2 cellular contexts compared by ENCODE assay signal in genomic region chr7:123724725-123725381, GRCh38.
TF ChIP-seq lines count a peak whose summit lies in the region.

No MANE protein-coding gene starts in this region.

TF ChIP-seq in WTC11, 78 proteins besides CTCF, POLR2A, EP300 and RAD21 (continued from another document):
- TF ChIP-seq NR1H2 (CRISPR knock-in tag; IDR thresholded peaks at IDR 0.05) (no peak), ZNF532 (CRISPR knock-in tag; IDR thresholded peaks at IDR 0.05; ENCODE audit: borderline replicate concordance) (no peak), CREM (CRISPR knock-in tag; IDR thresholded peaks at IDR 0.05) (no peak), ATF6 (CRISPR knock-in tag; IDR thresholded peaks at IDR 0.05) (no peak), GTF2I (CRISPR knock-in tag; conservative IDR thresholded peaks at IDR 0.05) (no peak), FOXP4 (CRISPR knock-in tag; IDR thresholded peaks at IDR 0.05) (no peak), RORB (CRISPR knock-in tag; IDR thresholded peaks at IDR 0.05) (no peak)
- TF ChIP-seq, protein P1, sequence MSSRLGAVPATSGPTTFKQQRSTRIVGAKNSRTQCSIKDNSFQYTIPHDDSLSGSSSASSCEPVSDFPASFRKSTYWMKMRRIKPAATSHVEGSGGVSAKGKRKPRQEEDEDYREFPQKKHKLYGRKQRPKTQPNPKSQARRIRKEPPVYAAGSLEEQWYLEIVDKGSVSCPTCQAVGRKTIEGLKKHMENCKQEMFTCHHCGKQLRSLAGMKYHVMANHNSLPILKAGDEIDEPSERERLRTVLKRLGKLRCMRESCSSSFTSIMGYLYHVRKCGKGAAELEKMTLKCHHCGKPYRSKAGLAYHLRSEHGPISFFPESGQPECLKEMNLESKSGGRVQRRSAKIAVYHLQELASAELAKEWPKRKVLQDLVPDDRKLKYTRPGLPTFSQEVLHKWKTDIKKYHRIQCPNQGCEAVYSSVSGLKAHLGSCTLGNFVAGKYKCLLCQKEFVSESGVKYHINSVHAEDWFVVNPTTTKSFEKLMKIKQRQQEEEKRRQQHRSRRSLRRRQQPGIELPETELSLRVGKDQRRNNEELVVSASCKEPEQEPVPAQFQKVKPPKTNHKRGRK (CRISPR knock-in tag; IDR thresholded peaks at IDR 0.05; ENCODE audit: borderline replicate concordance) = no peak
- TF ChIP-seq, protein P2, sequence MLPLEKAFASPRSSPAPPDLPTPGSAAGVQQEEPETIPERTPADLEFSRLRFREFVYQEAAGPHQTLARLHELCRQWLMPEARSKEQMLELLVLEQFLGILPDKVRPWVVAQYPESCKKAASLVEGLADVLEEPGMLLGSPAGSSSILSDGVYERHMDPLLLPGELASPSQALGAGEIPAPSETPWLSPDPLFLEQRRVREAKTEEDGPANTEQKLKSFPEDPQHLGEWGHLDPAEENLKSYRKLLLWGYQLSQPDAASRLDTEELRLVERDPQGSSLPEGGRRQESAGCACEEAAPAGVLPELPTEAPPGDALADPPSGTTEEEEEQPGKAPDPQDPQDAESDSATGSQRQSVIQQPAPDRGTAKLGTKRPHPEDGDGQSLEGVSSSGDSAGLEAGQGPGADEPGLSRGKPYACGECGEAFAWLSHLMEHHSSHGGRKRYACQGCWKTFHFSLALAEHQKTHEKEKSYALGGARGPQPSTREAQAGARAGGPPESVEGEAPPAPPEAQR (CRISPR knock-in tag; IDR thresholded peaks at IDR 0.05) = no peak

TF ChIP-seq in HepG2, 621 proteins besides CTCF, POLR2A, EP300 and RAD21 (continued from another document):
- TF ChIP-seq, protein P3, sequence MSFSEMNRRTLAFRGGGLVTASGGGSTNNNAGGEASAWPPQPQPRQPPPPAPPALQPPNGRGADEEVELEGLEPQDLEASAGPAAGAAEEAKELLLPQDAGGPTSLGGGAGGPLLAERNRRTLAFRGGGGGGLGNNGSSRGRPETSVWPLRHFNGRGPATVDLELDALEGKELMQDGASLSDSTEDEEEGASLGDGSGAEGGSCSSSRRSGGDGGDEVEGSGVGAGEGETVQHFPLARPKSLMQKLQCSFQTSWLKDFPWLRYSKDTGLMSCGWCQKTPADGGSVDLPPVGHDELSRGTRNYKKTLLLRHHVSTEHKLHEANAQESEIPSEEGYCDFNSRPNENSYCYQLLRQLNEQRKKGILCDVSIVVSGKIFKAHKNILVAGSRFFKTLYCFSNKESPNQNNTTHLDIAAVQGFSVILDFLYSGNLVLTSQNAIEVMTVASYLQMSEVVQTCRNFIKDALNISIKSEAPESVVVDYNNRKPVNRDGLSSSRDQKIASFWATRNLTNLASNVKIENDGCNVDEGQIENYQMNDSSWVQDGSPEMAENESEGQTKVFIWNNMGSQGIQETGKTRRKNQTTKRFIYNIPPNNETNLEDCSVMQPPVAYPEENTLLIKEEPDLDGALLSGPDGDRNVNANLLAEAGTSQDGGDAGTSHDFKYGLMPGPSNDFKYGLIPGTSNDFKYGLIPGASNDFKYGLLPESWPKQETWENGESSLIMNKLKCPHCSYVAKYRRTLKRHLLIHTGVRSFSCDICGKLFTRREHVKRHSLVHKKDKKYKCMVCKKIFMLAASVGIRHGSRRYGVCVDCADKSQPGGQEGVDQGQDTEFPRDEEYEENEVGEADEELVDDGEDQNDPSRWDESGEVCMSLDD (CRISPR knock-in tag; IDR thresholded peaks at IDR 0.05; ENCODE audit: borderline replicate concordance) = no peak
- no peak for TF ChIP-seq ARID4A (CRISPR knock-in tag; IDR thresholded peaks at IDR 0.05; ENCODE audit: borderline replicate concordance)
- TF ChIP-seq, protein P4, sequence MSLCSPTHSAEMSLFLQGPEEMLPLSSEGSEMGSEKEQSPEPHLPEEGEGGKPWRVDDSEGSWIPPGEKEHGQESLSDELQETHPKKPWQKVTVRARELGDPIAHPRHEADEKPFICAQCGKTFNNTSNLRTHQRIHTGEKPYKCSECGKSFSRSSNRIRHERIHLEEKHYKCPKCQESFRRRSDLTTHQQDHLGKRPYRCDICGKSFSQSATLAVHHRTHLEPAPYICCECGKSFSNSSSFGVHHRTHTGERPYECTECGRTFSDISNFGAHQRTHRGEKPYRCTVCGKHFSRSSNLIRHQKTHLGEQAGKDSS (CRISPR knock-in tag; IDR thresholded peaks at IDR 0.05; ENCODE audit: borderline replicate concordance, low read depth) = no peak
- no peak for TF ChIP-seq U2AF2 (IDR thresholded peaks at IDR 0.05; ENCODE audit: low read depth, low read length)
- TF ChIP-seq, protein P5, sequence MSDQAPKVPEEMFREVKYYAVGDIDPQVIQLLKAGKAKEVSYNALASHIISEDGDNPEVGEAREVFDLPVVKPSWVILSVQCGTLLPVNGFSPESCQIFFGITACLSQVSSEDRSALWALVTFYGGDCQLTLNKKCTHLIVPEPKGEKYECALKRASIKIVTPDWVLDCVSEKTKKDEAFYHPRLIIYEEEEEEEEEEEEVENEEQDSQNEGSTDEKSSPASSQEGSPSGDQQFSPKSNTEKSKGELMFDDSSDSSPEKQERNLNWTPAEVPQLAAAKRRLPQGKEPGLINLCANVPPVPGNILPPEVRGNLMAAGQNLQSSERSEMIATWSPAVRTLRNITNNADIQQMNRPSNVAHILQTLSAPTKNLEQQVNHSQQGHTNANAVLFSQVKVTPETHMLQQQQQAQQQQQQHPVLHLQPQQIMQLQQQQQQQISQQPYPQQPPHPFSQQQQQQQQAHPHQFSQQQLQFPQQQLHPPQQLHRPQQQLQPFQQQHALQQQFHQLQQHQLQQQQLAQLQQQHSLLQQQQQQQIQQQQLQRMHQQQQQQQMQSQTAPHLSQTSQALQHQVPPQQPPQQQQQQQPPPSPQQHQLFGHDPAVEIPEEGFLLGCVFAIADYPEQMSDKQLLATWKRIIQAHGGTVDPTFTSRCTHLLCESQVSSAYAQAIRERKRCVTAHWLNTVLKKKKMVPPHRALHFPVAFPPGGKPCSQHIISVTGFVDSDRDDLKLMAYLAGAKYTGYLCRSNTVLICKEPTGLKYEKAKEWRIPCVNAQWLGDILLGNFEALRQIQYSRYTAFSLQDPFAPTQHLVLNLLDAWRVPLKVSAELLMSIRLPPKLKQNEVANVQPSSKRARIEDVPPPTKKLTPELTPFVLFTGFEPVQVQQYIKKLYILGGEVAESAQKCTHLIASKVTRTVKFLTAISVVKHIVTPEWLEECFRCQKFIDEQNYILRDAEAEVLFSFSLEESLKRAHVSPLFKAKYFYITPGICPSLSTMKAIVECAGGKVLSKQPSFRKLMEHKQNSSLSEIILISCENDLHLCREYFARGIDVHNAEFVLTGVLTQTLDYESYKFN (CRISPR knock-in tag; conservative IDR thresholded peaks at IDR 0.05) = 0 out of 2 replicates have a peak, but pooled peaks have one; percentile 20
- TF ChIP-seq ELF3 (CRISPR knock-in tag; IDR thresholded peaks at IDR 0.05) = peak; percentile 65
- no peak for TF ChIP-seq SIN3A (IDR thresholded peaks at IDR 0.05; ENCODE audit: borderline replicate concordance, low read depth, low read length)
